ENCODE assay signal across 8 cellular contexts in the genomic region with DNA sequence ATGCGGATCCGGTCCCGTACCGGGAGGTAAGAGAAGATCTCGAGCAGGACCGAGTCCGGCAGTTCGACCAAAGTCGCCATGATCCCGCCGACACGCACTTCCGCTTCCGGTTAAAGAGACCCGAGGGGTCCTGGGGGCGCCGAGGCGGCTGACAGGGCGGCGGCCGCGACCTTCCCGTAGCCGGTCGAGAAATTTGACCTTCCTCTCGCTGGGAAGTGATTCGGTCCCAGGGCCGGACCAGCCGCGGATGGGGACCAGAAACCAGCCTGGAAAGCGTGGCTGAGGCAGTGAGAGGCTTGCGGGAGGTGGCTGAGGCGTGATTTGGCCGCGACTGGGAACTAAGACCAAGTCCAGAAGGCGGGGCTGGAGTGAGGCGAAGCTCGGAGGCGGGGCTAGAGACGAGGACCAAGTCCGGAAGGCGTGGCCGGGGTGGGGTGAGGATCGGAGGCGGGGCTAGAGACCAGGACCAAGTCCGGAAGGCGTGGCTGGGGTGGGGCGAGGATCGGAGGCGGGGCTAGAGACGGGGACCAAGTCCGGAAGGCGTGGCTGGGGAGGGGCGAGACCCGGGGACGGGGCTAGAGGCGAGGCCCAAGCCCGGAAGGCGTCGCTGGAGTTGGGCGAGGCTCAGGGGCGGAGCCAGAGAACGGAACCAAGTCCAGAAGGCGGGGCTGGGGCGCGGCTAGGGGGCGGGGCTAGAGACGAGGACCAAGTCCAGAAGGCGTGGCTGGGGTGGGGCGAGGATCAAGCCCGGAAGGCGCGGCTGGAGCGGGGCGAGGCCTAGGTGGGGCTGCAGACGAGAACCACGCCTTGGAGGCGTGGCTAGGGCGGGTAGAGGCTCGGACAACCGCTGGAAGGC. TPM values are rescaled to one million over a fixed set of nuclear protein-coding genes. Genes with fewer than 3 reads are reported as not detected.
A peak's percentile ranks its signal among the peaks of the same experiment; 100 is the strongest.
DNase-seq lines count a peak whose midpoint lies in the region; ATAC-seq, FAIRE-seq and TF ChIP-seq lines count a peak whose summit lies in the region.

A gene with protein sequence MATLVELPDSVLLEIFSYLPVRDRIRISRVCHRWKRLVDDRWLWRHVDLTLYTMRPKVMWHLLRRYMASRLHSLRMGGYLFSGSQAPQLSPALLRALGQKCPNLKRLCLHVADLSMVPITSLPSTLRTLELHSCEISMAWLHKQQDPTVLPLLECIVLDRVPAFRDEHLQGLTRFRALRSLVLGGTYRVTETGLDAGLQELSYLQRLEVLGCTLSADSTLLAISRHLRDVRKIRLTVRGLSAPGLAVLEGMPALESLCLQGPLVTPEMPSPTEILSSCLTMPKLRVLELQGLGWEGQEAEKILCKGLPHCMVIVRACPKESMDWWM (minus strand): TSS at position 346 of the 856 bp plus-strand sequence. CDS start 266 bp downstream, at position 80.

- H3K27me3 Mint-ChIP-seq in astrocyte (ENCODE audit: low read depth, unreplicated experiment): no peaks in the 10 kb centered on the region

- peak within 1 kb of the TSS; percentile 94 for H3K27ac ChIP-seq in astrocyte (ENCODE audit: low read depth, low read length)
- peak within 1 kb of the TSS; percentile 91 for H3K27ac ChIP-seq in right cardiac atrium (ENCODE audit: low read length)
- H3K27ac ChIP-seq in vagina: peak within 1 kb of the TSS; percentile 88

- WGBS in right cardiac atrium: under 1% methylated on average over 81 of the region's 81 CpGs

- peaks cover 23% of the 10 kb centered on the region for H4K20me1 ChIP-seq in astrocyte (ENCODE audit: insufficient read depth, low read length)

- H3K9me3 Mint-ChIP-seq in astrocyte (ENCODE audit: unreplicated experiment): no peaks in the 10 kb centered on the region

- H3K27me3 ChIP-seq in astrocyte (ENCODE audit: insufficient read depth, low read length) (no peaks in the 10 kb centered on the region), right cardiac atrium (ENCODE audit: control insufficient read depth, insufficient read depth) (no peaks in the 10 kb centered on the region), vagina (no peaks in the 10 kb centered on the region)

- TF ChIP-seq POLR2A in vagina (IDR thresholded peaks at IDR 0.05): peak in 1 of 2 donors; percentile 80

- TF ChIP-seq CTCF in astrocyte (IDR thresholded peaks at IDR 0.05; ENCODE audit: insufficient read depth, low read depth, low read length) (no peak), vagina (IDR thresholded peaks at IDR 0.05) (no peak)

- no peak for FAIRE-seq in astrocyte (lab: Jason Lieb, UNC)

- intact Hi-C loops in right cardiac atrium (cut with DNase I) (no loop called here), vagina (cut with DNase I) (no loop called here)

- H3K4me1 Mint-ChIP-seq in astrocyte (ENCODE audit: low read depth, unreplicated experiment): peaks cover 13% of the 10 kb centered on the region

- peak within 1 kb of the TSS; percentile 96 for H2AFZ ChIP-seq in astrocyte (ENCODE audit: low read depth, low read length)

- peak within 1 kb of the TSS; percentile 97 for H3K4me3 ChIP-seq in astrocyte (ENCODE audit: insufficient read depth, low read depth, low read length)
- H3K4me3 ChIP-seq in right cardiac atrium (ENCODE audit: low read length): peak within 1 kb of the TSS; percentile 51
- peak within 1 kb of the TSS; percentile 83 to 91 for H3K4me3 ChIP-seq in vagina

- no peaks in the 10 kb centered on the region for H3K36me3 ChIP-seq in astrocyte (ENCODE audit: insufficient read depth, low read length)
- no peaks in the 10 kb centered on the region for H3K36me3 ChIP-seq in vagina

- ATAC-seq in GM18502 (IDR thresholded peaks at IDR 0.05; ENCODE audit: poor library complexity, unreplicated experiment) (peak; percentile 83), HG02970 (IDR thresholded peaks at IDR 0.05; ENCODE audit: low FRiP score, unreplicated experiment) (peak; percentile 91), right cardiac atrium (peak; percentile 97)

- peak; percentile 100 for DNase-seq in NCI-H2029 (lab: John Stamatoyannopoulos, UW)
- peak; percentile 100 for DNase-seq in T-helper 22 cell (ENCODE audit: low read depth)
- peak; percentile 95 for DNase-seq in astrocyte (ENCODE audit: low read depth)
- DNase-seq in right cardiac atrium: peak; percentile 100
- peak; percentile 100 for DNase-seq in putamen (ENCODE audit: low spot score)
- peak; percentile 99 to 100 for DNase-seq in vagina (ENCODE audit: extremely low spot score in 2 of 2)

- peaks cover 20% of the 10 kb centered on the region for H3K36me3 Mint-ChIP-seq in astrocyte (ENCODE audit: low read depth, unreplicated experiment)

- H3K4me2 ChIP-seq in astrocyte (ENCODE audit: low read length): peak within 1 kb of the TSS; percentile 93

- H3K9me3 ChIP-seq in astrocyte (ENCODE audit: insufficient read depth, low read depth, low read length) (no peaks in the 10 kb centered on the region), right cardiac atrium (ENCODE audit: control insufficient read depth, low read length) (no peaks in the 10 kb centered on the region), vagina (no peaks in the 10 kb centered on the region)

- H3K79me2 ChIP-seq in astrocyte (ENCODE audit: insufficient read depth, low read length): peaks cover 43% of the 10 kb centered on the region

- peak within 1 kb of the TSS; percentile 97 for H3K9ac ChIP-seq in astrocyte (ENCODE audit: low read length)

- H3K4me3 Mint-ChIP-seq in astrocyte (ENCODE audit: unreplicated experiment): peak within 1 kb of the TSS; percentile 94

- peak within 1 kb of the TSS; percentile 92 for H3K27ac Mint-ChIP-seq in astrocyte (ENCODE audit: unreplicated experiment)

- peaks cover 8% of the 10 kb centered on the region for H3K4me1 ChIP-seq in astrocyte (ENCODE audit: insufficient read depth, low read length)
- H3K4me1 ChIP-seq in right cardiac atrium (ENCODE audit: control insufficient read depth, insufficient read depth, low read length): peaks cover 2% of the 10 kb centered on the region
- H3K4me1 ChIP-seq in vagina: peaks cover 29% of the 10 kb centered on the region

RNA-seq across cellular contexts. Expression of the gene that starts here (rescaled TPM):
- total RNA-seq in astrocyte: 52.3 and 54.2 TPM in 2 replicates
- 10 to 100 TPM; 12.2 to 14.5 (median 13.8) TPM for total RNA-seq in right cardiac atrium
- polyA plus RNA-seq in right cardiac atrium: 13.9 TPM
- 39.8 TPM for total RNA-seq in vagina

Comparison
In these comparisons a context has a peak if more than half of its experiments do, and no peak if none do; other contexts are left out.
1. Peak in every context shown above with its lines: DNase-seq, ATAC-seq, H3K4me3 ChIP-seq and H3K27ac ChIP-seq.